ENCODE assay signal across 10 cellular contexts in the genomic region with DNA sequence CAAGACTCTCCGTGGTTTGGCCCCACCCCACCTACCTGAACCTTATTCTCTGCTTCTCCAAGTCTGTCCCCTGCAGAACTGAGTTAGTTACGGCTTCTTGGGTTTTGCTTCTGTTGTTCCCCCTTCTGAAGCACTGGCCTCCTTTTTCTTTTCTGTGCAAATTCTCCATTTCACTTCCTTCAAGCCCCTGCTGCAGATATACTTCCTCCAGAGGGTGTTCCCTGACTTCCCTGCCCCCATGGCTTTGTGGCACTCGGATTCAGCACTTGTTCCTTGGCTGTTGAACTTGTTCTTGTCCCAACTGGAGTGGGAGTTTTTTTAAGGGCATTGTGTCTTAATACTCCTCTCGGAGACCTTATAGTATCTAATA. TPM values are rescaled to one million over a fixed set of nuclear protein-coding genes. Genes with fewer than 3 reads are reported as not detected.
DNase-seq lines count a peak whose midpoint lies in the region; ATAC-seq and TF ChIP-seq lines count a peak whose summit lies in the region.
"Had no signal": no experiment of that assay in that cellular context is flagged by ENCODE, and none has a peak within 500 bp of the region (broad histone marks: within the 10 kb centered on the region; RNA-seq: fewer than 3 reads in every experiment).

No MANE protein-coding gene starts in this region.

- H3K27ac ChIP-seq in A673 (ENCODE audit: low read depth, low read length, poor library complexity, severe bottlenecking) (peak overlapping the region; percentile 21), mesendoderm (ENCODE audit: low read depth, low read length) (peak overlapping the region; percentile 41)

- H3K79me2 ChIP-seq in mesendoderm (ENCODE audit: control insufficient read depth, insufficient read depth, low read length), result peaks cover 26% of the 10 kb centered on the region

- CTCF ChIA-PET in A673 (lab: Charles Lee), result no interaction called here

- H2BK5ac ChIP-seq in mesendoderm (ENCODE audit: low read length), result no peak overlapping the region

- DNase-seq in A673 (ENCODE audit: low spot score) (no peak), HFFc6 (no peak), mesendoderm (peak; percentile 21), ecto neural progenitor cell (ENCODE audit: low spot score) (no peak)
- no peak for DNase-seq in stimulated activated CD4-positive, alpha-beta T cell treated with anti-CD3 and anti-CD28 coated beads, Interleukin-15, amount 100 ng/mL, for 24 hours
- DNase-seq: right lobe of liver had no signal

- H3K27me3 Mint-ChIP-seq in HFFc6 (ENCODE audit: insufficient read depth) (peaks cover 10% of the 10 kb centered on the region), brain (peaks cover 15% of the 10 kb centered on the region)

- peak overlapping the region; percentile 58 for H3K56ac ChIP-seq in mesendoderm (ENCODE audit: low read length)

- TF ChIP-seq CTCF in A673 (conservative IDR thresholded peaks at IDR 0.05; ENCODE audit: low read depth, low read length) (no peak), HFFc6 (IDR thresholded peaks at IDR 0.05) (no peak), brain (conservative IDR thresholded peaks at IDR 0.05) (no peak)

- POLR2A ChIA-PET in A673 (lab: Charles Lee; ENCODE audit: low non-redundant PET), result no interaction called here

- intact Hi-C loops in A673 (cut with micrococcal nuclease; ENCODE audit: unreplicated experiment), result no loop called here

- H3K4me1 Mint-ChIP-seq in HFFc6 (ENCODE audit: low read depth) (peaks cover 23% of the 10 kb centered on the region), brain (peaks cover 62% of the 10 kb centered on the region)

- ATAC-seq in GM18861 (IDR thresholded peaks at IDR 0.05; ENCODE audit: unreplicated experiment) (no peak), HG03520 (IDR thresholded peaks at IDR 0.05; ENCODE audit: unreplicated experiment) (no peak)

- no CpG with 5 or more reads among the region's 4 CpGs for WGBS in mesendoderm (ENCODE audit: extremely low coverage, insufficient coverage, low lambda C conversion rate)

- no peak overlapping the region for H3K4ac ChIP-seq in mesendoderm (ENCODE audit: low read depth, low read length)

- H3K36me3 ChIP-seq in A673 (ENCODE audit: insufficient read depth, low read length, poor library complexity, severe bottlenecking), result peaks cover 19% of the 10 kb centered on the region
- no peaks in the 10 kb centered on the region for H3K36me3 ChIP-seq in mesendoderm (ENCODE audit: control insufficient read depth, insufficient read depth, low read length)

- no peak overlapping the region for H2BK120ac ChIP-seq in mesendoderm (ENCODE audit: low read depth, low read length)

- no peak overlapping the region for H4K8ac ChIP-seq in mesendoderm (ENCODE audit: low read depth, low read length)

- no peaks in the 10 kb centered on the region for H3K9me3 ChIP-seq in A673 (ENCODE audit: low read depth, low read length, poor library complexity, severe bottlenecking)
- H3K9me3 ChIP-seq: adrenal gland, right lobe of liver had no signal

- H3K9me3 Mint-ChIP-seq in HFFc6 (no peaks in the 10 kb centered on the region), brain (no peaks in the 10 kb centered on the region)

- H3K18ac ChIP-seq in mesendoderm (ENCODE audit: low read length), result no peak overlapping the region

- TSS peak; percentile 40 for BruUV-seq in A673 (replicated peaks; lab: Mats Ljungman, UMichigan)

- H3K36me3 Mint-ChIP-seq in HFFc6 (ENCODE audit: low read depth) (peaks cover 12% of the 10 kb centered on the region; the same call in 1 of the 2 replicates), brain (peaks cover 26% of the 10 kb centered on the region)

- no peak overlapping the region for H2BK15ac ChIP-seq in mesendoderm (replicated peaks; ENCODE audit: low read depth)

- no peak overlapping the region for H4K5ac ChIP-seq in mesendoderm (ENCODE audit: low read length)

- peak overlapping the region; percentile 85 for H3K4me3 Mint-ChIP-seq in HFFc6
- peak overlapping the region; percentile 89 to 95 (median 89) for H3K4me3 Mint-ChIP-seq in brain

- peak overlapping the region; percentile 30 for H3K4me2 ChIP-seq in mesendoderm (ENCODE audit: low read length)

- H3K23ac ChIP-seq in mesendoderm (ENCODE audit: low read length), result no peak overlapping the region

- H3K27ac Mint-ChIP-seq in HFFc6, result peak overlapping the region; percentile 41; the same call in 1 of the 2 replicates
- H3K27ac Mint-ChIP-seq in brain, result peak overlapping the region; percentile 19 to 92 (median 36)

- peaks cover 8% of the 10 kb centered on the region for H3K4me1 ChIP-seq in A673 (ENCODE audit: insufficient read depth, low read length, poor library complexity, severe bottlenecking)
- H3K4me1 ChIP-seq in mesendoderm (ENCODE audit: control insufficient read depth, low read depth, low read length), result peaks cover 6% of the 10 kb centered on the region

- peaks cover 17% of the 10 kb centered on the region for H3K79me1 ChIP-seq in mesendoderm (ENCODE audit: low read length)

- H3K9ac ChIP-seq in mesendoderm (ENCODE audit: low read length), result peak overlapping the region; percentile 47

- H3K4me3 ChIP-seq in A673 (ENCODE audit: low read depth, low read length, poor library complexity, severe bottlenecking) (peak overlapping the region; percentile 96), mesendoderm (ENCODE audit: low read length) (no peak overlapping the region)

- H2AK5ac ChIP-seq in mesendoderm (ENCODE audit: low read length), result no peak overlapping the region

- H3K27me3 ChIP-seq in A673 (replicated peaks; ENCODE audit: insufficient read depth, low read depth, low read length, poor library complexity), result no peaks in the 10 kb centered on the region
- H3K27me3 ChIP-seq in mesendoderm (ENCODE audit: insufficient read depth, low read length, poor library complexity), result no peaks in the 10 kb centered on the region
- H3K27me3 ChIP-seq: adrenal gland, right lobe of liver had no signal

RNA-seq across cellular contexts. Expression of a gene that starts 2.0 kb away (rescaled TPM):
- 10.1 and 10.9 TPM in 2 replicates for total RNA-seq in A673 (2021)
- total RNA-seq in HFFc6 (2021; fragmentation: NEBNext Ultra II Directional; extraction: Animal tissue kit (Norgen Biotek cat#: 25700)), result 1 to 10 TPM; 3.1 to 4.0 (median 3.7) TPM
- 2.6 TPM for polyA plus RNA-seq in brain (ENCODE audit: insufficient read depth, low read depth, low replicate concordance)
- 5.4 TPM for polyA plus RNA-seq in mesendoderm (2013, experiment 1 of 2)
- 5.2 TPM for polyA plus RNA-seq in mesendoderm (2013, experiment 2 of 2)

RNA-seq across cellular contexts. Expression of a gene that starts 52.1 kb away (rescaled TPM):
- 3.9 and 5.5 TPM in 2 replicates for total RNA-seq in A673 (2021)
- 1 to 10 TPM in 4 of 6 experiments, under 1 TPM in 2; 0.68 to 1.6 (median 1.1) TPM for total RNA-seq in HFFc6 (2021; fragmentation: NEBNext Ultra II Directional; extraction: Animal tissue kit (Norgen Biotek cat#: 25700))
- 25.3 TPM for polyA plus RNA-seq in brain (ENCODE audit: insufficient read depth, low read depth, low replicate concordance)
- 5.2 TPM for polyA plus RNA-seq in mesendoderm (2013, experiment 1 of 2)
- polyA plus RNA-seq in mesendoderm (2013, experiment 2 of 2), result 5.0 TPM

RNA-seq across cellular contexts. Expression of a gene that starts 57.6 kb away (rescaled TPM):
- 13.8 and 20.3 TPM in 2 replicates for total RNA-seq in A673 (2021)
- 10 to 100 TPM in 5 of 6 experiments, 1 to 10 TPM in 1; 9.2 to 15.9 (median 13.6) TPM for total RNA-seq in HFFc6 (2021; fragmentation: NEBNext Ultra II Directional; extraction: Animal tissue kit (Norgen Biotek cat#: 25700))
- 6.8 TPM for polyA plus RNA-seq in brain (ENCODE audit: insufficient read depth, low read depth, low replicate concordance)
- polyA plus RNA-seq in mesendoderm (2013, experiment 1 of 2), result 5.1 TPM
- 5.6 TPM for polyA plus RNA-seq in mesendoderm (2013, experiment 2 of 2)
